1 cellular context compared by ENCODE assay signal in genomic region chr6:138569970-138570715, GRCh38.
TF ChIP-seq lines count a peak whose summit lies in the region.

No MANE protein-coding gene starts in this region.

TF ChIP-seq in HepG2, 621 proteins besides CTCF, POLR2A, EP300 and RAD21 (continued from another document and continues in another):
- TF ChIP-seq DZIP1 (CRISPR knock-in tag; IDR thresholded peaks at IDR 0.05) (no peak), SCMH1 (CRISPR knock-in tag; IDR thresholded peaks at IDR 0.05; ENCODE audit: borderline replicate concordance) (no peak), PCBP2 (optimal IDR thresholded peaks at IDR 0.05; ENCODE audit: low read depth, low read length, poor library complexity, severe bottlenecking) (no peak), ZNF564 (CRISPR knock-in tag; IDR thresholded peaks at IDR 0.05) (no peak), ZNF251 (CRISPR knock-in tag; IDR thresholded peaks at IDR 0.05) (no peak), THYN1 (CRISPR knock-in tag; IDR thresholded peaks at IDR 0.05; ENCODE audit: borderline replicate concordance, low read depth) (no peak), GMEB2 (CRISPR knock-in tag; IDR thresholded peaks at IDR 0.05; ENCODE audit: low read depth) (no peak), ZNF33A (CRISPR knock-in tag; IDR thresholded peaks at IDR 0.05; ENCODE audit: borderline replicate concordance) (no peak), ZBTB8A (CRISPR knock-in tag; IDR thresholded peaks at IDR 0.05; ENCODE audit: borderline replicate concordance, low read depth) (no peak), JDP2 (CRISPR knock-in tag; IDR thresholded peaks at IDR 0.05; ENCODE audit: borderline replicate concordance) (no peak), BCLAF1 (IDR thresholded peaks at IDR 0.05) (no peak), ZNF839 (CRISPR knock-in tag; IDR thresholded peaks at IDR 0.05; ENCODE audit: borderline replicate concordance) (no peak), REL (CRISPR knock-in tag; conservative IDR thresholded peaks at IDR 0.05) (no peak), ZC3H13 (CRISPR knock-in tag; IDR thresholded peaks at IDR 0.05) (no peak), THAP8 (CRISPR knock-in tag; IDR thresholded peaks at IDR 0.05; ENCODE audit: borderline replicate concordance) (no peak), ZFP37 (CRISPR knock-in tag; IDR thresholded peaks at IDR 0.05; ENCODE audit: borderline replicate concordance) (no peak), ZNF580 (CRISPR knock-in tag; IDR thresholded peaks at IDR 0.05; ENCODE audit: borderline replicate concordance, low read depth) (no peak), ZNF484 (CRISPR knock-in tag; IDR thresholded peaks at IDR 0.05; ENCODE audit: borderline replicate concordance, low read depth) (no peak), DMTF1 (CRISPR knock-in tag; IDR thresholded peaks at IDR 0.05) (no peak), ZNF546 (CRISPR knock-in tag; conservative IDR thresholded peaks at IDR 0.05) (no peak), ZKSCAN8 (CRISPR knock-in tag; IDR thresholded peaks at IDR 0.05; ENCODE audit: borderline replicate concordance) (peak; percentile 95; the same call in 1 of the 2 replicates), DDIT3 (CRISPR knock-in tag; IDR thresholded peaks at IDR 0.05) (no peak), MLLT10 (CRISPR knock-in tag; IDR thresholded peaks at IDR 0.05) (no peak; the same call in 1 of the 2 replicates), RELA (CRISPR knock-in tag; IDR thresholded peaks at IDR 0.05) (no peak), ELF1 (CRISPR knock-in tag; IDR thresholded peaks at IDR 0.05) (no peak), PREB (CRISPR knock-in tag; IDR thresholded peaks at IDR 0.05) (no peak), ZNF468 (CRISPR knock-in tag; IDR thresholded peaks at IDR 0.05) (no peak), NR2F2 (IDR thresholded peaks at IDR 0.05; ENCODE audit: borderline replicate concordance, low read depth) (no peak), ZBTB46 (CRISPR knock-in tag; IDR thresholded peaks at IDR 0.05; ENCODE audit: borderline replicate concordance) (no peak), ZSCAN31 (CRISPR knock-in tag; IDR thresholded peaks at IDR 0.05; ENCODE audit: low read depth) (no peak)
- TF ChIP-seq, protein P1, sequence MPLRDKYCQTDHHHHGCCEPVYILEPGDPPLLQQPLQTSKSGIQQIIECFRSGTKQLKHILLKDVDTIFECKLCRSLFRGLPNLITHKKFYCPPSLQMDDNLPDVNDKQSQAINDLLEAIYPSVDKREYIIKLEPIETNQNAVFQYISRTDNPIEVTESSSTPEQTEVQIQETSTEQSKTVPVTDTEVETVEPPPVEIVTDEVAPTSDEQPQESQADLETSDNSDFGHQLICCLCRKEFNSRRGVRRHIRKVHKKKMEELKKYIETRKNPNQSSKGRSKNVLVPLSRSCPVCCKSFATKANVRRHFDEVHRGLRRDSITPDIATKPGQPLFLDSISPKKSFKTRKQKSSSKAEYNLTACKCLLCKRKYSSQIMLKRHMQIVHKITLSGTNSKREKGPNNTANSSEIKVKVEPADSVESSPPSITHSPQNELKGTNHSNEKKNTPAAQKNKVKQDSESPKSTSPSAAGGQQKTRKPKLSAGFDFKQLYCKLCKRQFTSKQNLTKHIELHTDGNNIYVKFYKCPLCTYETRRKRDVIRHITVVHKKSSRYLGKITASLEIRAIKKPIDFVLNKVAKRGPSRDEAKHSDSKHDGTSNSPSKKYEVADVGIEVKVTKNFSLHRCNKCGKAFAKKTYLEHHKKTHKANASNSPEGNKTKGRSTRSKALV (CRISPR knock-in tag; IDR thresholded peaks at IDR 0.05), result peak; percentile 16; the same call in 1 of the 2 replicates
- TF ChIP-seq, protein P2, sequence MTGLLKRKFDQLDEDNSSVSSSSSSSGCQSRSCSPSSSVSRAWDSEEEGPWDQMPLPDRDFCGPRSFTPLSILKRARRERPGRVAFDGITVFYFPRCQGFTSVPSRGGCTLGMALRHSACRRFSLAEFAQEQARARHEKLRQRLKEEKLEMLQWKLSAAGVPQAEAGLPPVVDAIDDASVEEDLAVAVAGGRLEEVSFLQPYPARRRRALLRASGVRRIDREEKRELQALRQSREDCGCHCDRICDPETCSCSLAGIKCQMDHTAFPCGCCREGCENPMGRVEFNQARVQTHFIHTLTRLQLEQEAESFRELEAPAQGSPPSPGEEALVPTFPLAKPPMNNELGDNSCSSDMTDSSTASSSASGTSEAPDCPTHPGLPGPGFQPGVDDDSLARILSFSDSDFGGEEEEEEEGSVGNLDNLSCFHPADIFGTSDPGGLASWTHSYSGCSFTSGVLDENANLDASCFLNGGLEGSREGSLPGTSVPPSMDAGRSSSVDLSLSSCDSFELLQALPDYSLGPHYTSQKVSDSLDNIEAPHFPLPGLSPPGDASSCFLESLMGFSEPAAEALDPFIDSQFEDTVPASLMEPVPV (CRISPR knock-in tag; IDR thresholded peaks at IDR 0.05), result no peak
- TF ChIP-seq, protein P3, sequence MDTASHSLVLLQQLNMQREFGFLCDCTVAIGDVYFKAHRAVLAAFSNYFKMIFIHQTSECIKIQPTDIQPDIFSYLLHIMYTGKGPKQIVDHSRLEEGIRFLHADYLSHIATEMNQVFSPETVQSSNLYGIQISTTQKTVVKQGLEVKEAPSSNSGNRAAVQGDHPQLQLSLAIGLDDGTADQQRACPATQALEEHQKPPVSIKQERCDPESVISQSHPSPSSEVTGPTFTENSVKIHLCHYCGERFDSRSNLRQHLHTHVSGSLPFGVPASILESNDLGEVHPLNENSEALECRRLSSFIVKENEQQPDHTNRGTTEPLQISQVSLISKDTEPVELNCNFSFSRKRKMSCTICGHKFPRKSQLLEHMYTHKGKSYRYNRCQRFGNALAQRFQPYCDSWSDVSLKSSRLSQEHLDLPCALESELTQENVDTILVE (CRISPR knock-in tag; IDR thresholded peaks at IDR 0.05), result no peak
- TF ChIP-seq, protein P4, sequence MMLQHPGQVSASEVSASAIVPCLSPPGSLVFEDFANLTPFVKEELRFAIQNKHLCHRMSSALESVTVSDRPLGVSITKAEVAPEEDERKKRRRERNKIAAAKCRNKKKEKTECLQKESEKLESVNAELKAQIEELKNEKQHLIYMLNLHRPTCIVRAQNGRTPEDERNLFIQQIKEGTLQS (CRISPR knock-in tag; IDR thresholded peaks at IDR 0.05), result no peak
- TF ChIP-seq, protein P5, sequence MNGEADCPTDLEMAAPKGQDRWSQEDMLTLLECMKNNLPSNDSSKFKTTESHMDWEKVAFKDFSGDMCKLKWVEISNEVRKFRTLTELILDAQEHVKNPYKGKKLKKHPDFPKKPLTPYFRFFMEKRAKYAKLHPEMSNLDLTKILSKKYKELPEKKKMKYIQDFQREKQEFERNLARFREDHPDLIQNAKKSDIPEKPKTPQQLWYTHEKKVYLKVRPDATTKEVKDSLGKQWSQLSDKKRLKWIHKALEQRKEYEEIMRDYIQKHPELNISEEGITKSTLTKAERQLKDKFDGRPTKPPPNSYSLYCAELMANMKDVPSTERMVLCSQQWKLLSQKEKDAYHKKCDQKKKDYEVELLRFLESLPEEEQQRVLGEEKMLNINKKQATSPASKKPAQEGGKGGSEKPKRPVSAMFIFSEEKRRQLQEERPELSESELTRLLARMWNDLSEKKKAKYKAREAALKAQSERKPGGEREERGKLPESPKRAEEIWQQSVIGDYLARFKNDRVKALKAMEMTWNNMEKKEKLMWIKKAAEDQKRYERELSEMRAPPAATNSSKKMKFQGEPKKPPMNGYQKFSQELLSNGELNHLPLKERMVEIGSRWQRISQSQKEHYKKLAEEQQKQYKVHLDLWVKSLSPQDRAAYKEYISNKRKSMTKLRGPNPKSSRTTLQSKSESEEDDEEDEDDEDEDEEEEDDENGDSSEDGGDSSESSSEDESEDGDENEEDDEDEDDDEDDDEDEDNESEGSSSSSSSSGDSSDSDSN (CRISPR knock-in tag; IDR thresholded peaks at IDR 0.05), result no peak
